In the genomic region with DNA sequence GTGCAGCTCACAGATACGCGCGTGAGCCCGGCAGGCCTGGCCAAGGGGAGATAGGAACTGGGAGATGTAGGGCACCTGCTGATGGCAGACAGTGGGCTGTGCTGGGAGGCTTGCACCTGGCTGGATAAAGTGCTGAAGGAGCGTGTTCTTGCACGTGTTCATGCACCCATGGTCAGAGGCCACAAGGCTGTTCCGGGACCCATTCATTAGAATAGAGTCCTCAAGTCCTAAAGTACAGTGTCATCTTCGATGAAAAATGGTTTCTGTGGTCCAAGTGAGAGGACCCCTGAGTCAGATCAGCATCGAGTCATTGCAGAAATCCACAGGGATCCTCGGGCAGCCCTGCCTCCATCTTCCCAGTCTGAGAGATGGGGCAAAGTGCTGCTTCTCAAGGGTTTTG, we compare ENCODE assay signal across 30 cellular contexts.
DNase-seq lines count a peak whose midpoint lies in the region; ATAC-seq and TF ChIP-seq lines count a peak whose summit lies in the region.
"Had no signal": no experiment of that assay in that cellular context is flagged by ENCODE, and none has a peak within 500 bp of the region (broad histone marks: within the 10 kb centered on the region; RNA-seq: fewer than 3 reads in every experiment).

No MANE protein-coding gene starts in this region.

- H3K4me3 ChIP-seq in BLaER1, result no peak overlapping the region
- H3K4me3 ChIP-seq: esophagus squamous epithelium, lower lobe of right lung, mucosa of descending colon, SK-N-MC had no signal

- peak overlapping the region; percentile 81 for H3K4me2 ChIP-seq in BLaER1

- peak overlapping the region; percentile 93 for H3K27ac ChIP-seq in BLaER1
- H3K27ac ChIP-seq: 22Rv1, esophagus squamous epithelium, lower lobe of right lung, SK-N-MC had no signal

- peaks cover 26% of the 10 kb centered on the region for H3K4me1 Mint-ChIP-seq in WTC11
- peaks cover 11 to 47% (median 44%) of the 10 kb centered on the region in 3 donors for H3K4me1 Mint-ChIP-seq in naive B cell
- H3K4me1 Mint-ChIP-seq: activated naive CD8-positive, alpha-beta T cell treated with anti-CD3 and anti-CD28 coated beads, Interleukin-2, amount 10 ng/mL, durations not matched to agents 7 days and 5 days had no signal

- peak overlapping the region; percentile 71 for H3K9ac ChIP-seq in BLaER1

- no peaks in the 10 kb centered on the region for H3K9me3 ChIP-seq in BLaER1
- H3K9me3 ChIP-seq: esophagus squamous epithelium, lower lobe of right lung, mucosa of descending colon had no signal

- no peaks in the 10 kb centered on the region for H3K27me3 ChIP-seq in BLaER1
- H3K27me3 ChIP-seq: esophagus squamous epithelium had no signal

- H3K27ac Mint-ChIP-seq in WTC11 (peak overlapping the region; percentile 48; the same call in 1 of the 2 replicates), naive B cell (peak overlapping the region in 4 of 6 donors; percentile 4 to 85 (median 56))
- H3K27ac Mint-ChIP-seq: activated naive CD8-positive, alpha-beta T cell treated with anti-CD3 and anti-CD28 coated beads, Interleukin-2, amount 10 ng/mL, durations not matched to agents 7 days and 5 days; dendritic cell treated with granulocyte-macrophage colony-stimulating factor and Interleukin-4, amounts not matched to agents 40 ng/mL and 50 ng/mL, for 4 days; IgD-negative memory B cell; nephron; T-helper 17 cell had no signal

- peaks cover 100% of the 10 kb centered on the region for H3K4me1 ChIP-seq in BLaER1
- H3K4me1 ChIP-seq: lower lobe of right lung had no signal

- ATAC-seq in WTC11, result no peak
- ATAC-seq in naive B cell (ENCODE audit: low read depth in 2 of 2), result no peak
- ATAC-seq in HG02623 (IDR thresholded peaks at IDR 0.05; ENCODE audit: unreplicated experiment), result no peak
- ATAC-seq: lower lobe of right lung, mucosa of descending colon, T-helper 17 cell had no signal

- H3K36me3 ChIP-seq in BLaER1, result peaks cover 38% of the 10 kb centered on the region
- H3K36me3 ChIP-seq: esophagus squamous epithelium, lower lobe of right lung had no signal

- peaks cover 50% of the 10 kb centered on the region; the same call in 1 of the 2 replicates for H4K20me1 ChIP-seq in BLaER1

- CTCF ChIA-PET in WTC11 (lab: Charles Lee), result no interaction called here

- H3K9me3 Mint-ChIP-seq in WTC11 (no peaks in the 10 kb centered on the region; the same call in 1 of the 2 replicates), naive B cell (no peaks in the 10 kb centered on the region)
- H3K9me3 Mint-ChIP-seq: activated naive CD8-positive, alpha-beta T cell treated with anti-CD3 and anti-CD28 coated beads, Interleukin-2, amount 10 ng/mL, durations not matched to agents 7 days and 5 days; CD4-positive, CD25-positive, alpha-beta regulatory T cell; dendritic cell treated with granulocyte-macrophage colony-stimulating factor and Interleukin-4, amounts not matched to agents 40 ng/mL and 50 ng/mL, for 4 days; IgD-negative memory B cell; nephron had no signal

- POLR2A ChIA-PET in WTC11 (lab: Charles Lee), result no interaction called here

- H3K36me3 Mint-ChIP-seq in WTC11 (0 out of 2 replicates have a peak, but pooled peaks cover 3% of the 10 kb centered on the region), naive B cell (no peaks in the 10 kb centered on the region)

- DNase-seq in NCI-H510A (lab: John Stamatoyannopoulos, UW), result peak; percentile 55
- no peak for DNase-seq in NCI-H510A treated with DMSO at 0.1 percent for 48 hours (lab: John Stamatoyannopoulos, UW)
- no peak for DNase-seq in WTC11 (ENCODE audit: low spot score)
- no peak for DNase-seq in naive B cell
- no peak for DNase-seq in anterior cingulate cortex (lab: John Stamatoyannopoulos, UW)
- no peak for DNase-seq in DMS 273 (lab: John Stamatoyannopoulos, UW; ENCODE audit: unreplicated experiment)
- DNase-seq: activated CD4-positive, alpha-beta T cell treated with anti-CD3 and anti-CD28 coated beads for 1 hour; activated naive CD8-positive, alpha-beta T cell treated with anti-CD3 and anti-CD28 coated beads, Interleukin-2, amount 10 ng/mL, durations not matched to agents 7 days and 5 days; CD4-positive, CD25-positive, alpha-beta regulatory T cell; central memory CD4-positive, alpha-beta T cell; DMS153; esophagus squamous epithelium; foreskin melanocyte; H7; lower lobe of right lung; mucosa of descending colon; NCI-H2029 treated with DMSO at 0.1 percent for 48 hours; NCI-H2227 treated with DMSO at 0.1 percent for 48 hours; NCI-H82; right cardiac atrium; stimulated activated CD4-positive, alpha-beta T cell treated with anti-CD3 and anti-CD28 coated beads, Interleukin-2, amount 100 ng/mL, for 48 hours; substantia nigra; T-helper 17 cell had no signal

- TF ChIP-seq CTCF in WTC11 (IDR thresholded peaks at IDR 0.05), result no peak

- H3K27me3 Mint-ChIP-seq in WTC11 (ENCODE audit: low read depth) (no peaks in the 10 kb centered on the region), naive B cell (no peaks in the 10 kb centered on the region)
- H3K27me3 Mint-ChIP-seq: activated naive CD8-positive, alpha-beta T cell treated with anti-CD3 and anti-CD28 coated beads, Interleukin-2, amount 10 ng/mL, durations not matched to agents 7 days and 5 days; CD4-positive, CD25-positive, alpha-beta regulatory T cell; dendritic cell treated with granulocyte-macrophage colony-stimulating factor and Interleukin-4, amounts not matched to agents 40 ng/mL and 50 ng/mL, for 4 days; IgD-negative memory B cell; T-helper 17 cell had no signal

- no peak overlapping the region for H3K4me3 Mint-ChIP-seq in WTC11
- H3K4me3 Mint-ChIP-seq in naive B cell, result peak overlapping the region in 3 of 8 donors; percentile 10 to 30 (median 12)
- H3K4me3 Mint-ChIP-seq: activated naive CD8-positive, alpha-beta T cell treated with anti-CD3 and anti-CD28 coated beads, Interleukin-2, amount 10 ng/mL, durations not matched to agents 7 days and 5 days; dendritic cell treated with granulocyte-macrophage colony-stimulating factor and Interleukin-4, amounts not matched to agents 40 ng/mL and 50 ng/mL, for 4 days; IgD-negative memory B cell; T-helper 17 cell had no signal

TF ChIP-seq in WTC11, 78 proteins besides CTCF, POLR2A, EP300 and RAD21:
- TF ChIP-seq NFYB (CRISPR knock-in tag; conservative IDR thresholded peaks at IDR 0.05; ENCODE audit: low read depth), result no peak
- TF ChIP-seq ZNF121 (CRISPR knock-in tag; IDR thresholded peaks at IDR 0.05), result no peak
- no peak for TF ChIP-seq ETV6 (CRISPR knock-in tag; IDR thresholded peaks at IDR 0.05)
- TF ChIP-seq FOXJ3 (CRISPR knock-in tag; IDR thresholded peaks at IDR 0.05; ENCODE audit: borderline replicate concordance), result no peak
- no peak for TF ChIP-seq SMAD3 (CRISPR knock-in tag; IDR thresholded peaks at IDR 0.05; ENCODE audit: borderline replicate concordance)
- TF ChIP-seq, protein P1, sequence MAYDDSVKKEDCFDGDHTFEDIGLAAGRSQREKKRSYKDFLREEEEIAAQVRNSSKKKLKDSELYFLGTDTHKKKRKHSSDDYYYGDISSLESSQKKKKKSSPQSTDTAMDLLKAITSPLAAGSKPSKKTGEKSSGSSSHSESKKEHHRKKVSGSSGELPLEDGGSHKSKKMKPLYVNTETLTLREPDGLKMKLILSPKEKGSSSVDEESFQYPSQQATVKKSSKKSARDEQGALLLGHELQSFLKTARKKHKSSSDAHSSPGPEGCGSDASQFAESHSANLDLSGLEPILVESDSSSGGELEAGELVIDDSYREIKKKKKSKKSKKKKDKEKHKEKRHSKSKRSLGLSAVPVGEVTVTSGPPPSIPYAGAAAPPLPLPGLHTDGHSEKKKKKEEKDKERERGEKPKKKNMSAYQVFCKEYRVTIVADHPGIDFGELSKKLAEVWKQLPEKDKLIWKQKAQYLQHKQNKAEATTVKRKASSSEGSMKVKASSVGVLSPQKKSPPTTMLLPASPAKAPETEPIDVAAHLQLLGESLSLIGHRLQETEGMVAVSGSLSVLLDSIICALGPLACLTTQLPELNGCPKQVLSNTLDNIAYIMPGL (CRISPR knock-in tag; IDR thresholded peaks at IDR 0.05), result no peak
- no peak for TF ChIP-seq FOXP1 (CRISPR knock-in tag; IDR thresholded peaks at IDR 0.05; ENCODE audit: borderline replicate concordance)
- no peak for TF ChIP-seq HMGA2 (CRISPR knock-in tag; IDR thresholded peaks at IDR 0.05)
TF ChIP-seq in WTC11: peak in this region for 0.
